12 cellular contexts compared by ENCODE assay signal in genomic region chr1:161506336-161507223, GRCh38. TPM values are rescaled to one million over a fixed set of nuclear protein-coding genes. Genes with fewer than 3 reads are reported as not detected.
A peak's percentile ranks its signal among the peaks of the same experiment; 100 is the strongest.
DNase-seq lines count a peak whose midpoint lies in the region; ATAC-seq and TF ChIP-seq lines count a peak whose summit lies in the region.
"Had no signal": no experiment of that assay in that cellular context is flagged by ENCODE, and none has a peak within 500 bp of the region (broad histone marks: within the 10 kb centered on the region; RNA-seq: fewer than 3 reads in every experiment).

No MANE protein-coding gene starts in this region.

- peaks cover 13 to 36% of the 10 kb centered on the region in 2 donors for H3K4me1 Mint-ChIP-seq in natural killer cell treated with Interleukin-12 subunit alpha and Interleukin-12 subunit beta and Interleukin-15 and Interleukin-18, amount 100 ng/mL, for 72 hours (ENCODE audit: low read depth in 2 of 2)
- H3K4me1 Mint-ChIP-seq in endodermal cell: peaks cover 16% of the 10 kb centered on the region
- peaks cover 11% of the 10 kb centered on the region for H3K4me1 Mint-ChIP-seq in activated T-cell treated with anti-CD3 and anti-CD28 coated beads, Interleukin-2, amount 50 U/mL, for 24 hours (ENCODE audit: low read depth)

- H3K4me1 ChIP-seq in endodermal cell (ENCODE audit: control insufficient read depth, insufficient read depth, low read length): no peaks in the 10 kb centered on the region
- H3K4me1 ChIP-seq: ascending aorta had no signal

- no peaks in the 10 kb centered on the region for H3K9me3 Mint-ChIP-seq in natural killer cell treated with Interleukin-12 subunit alpha and Interleukin-12 subunit beta and Interleukin-15 and Interleukin-18, amount 100 ng/mL, for 72 hours
- H3K9me3 Mint-ChIP-seq in endodermal cell: no peaks in the 10 kb centered on the region
- no peaks in the 10 kb centered on the region for H3K9me3 Mint-ChIP-seq in activated T-cell treated with anti-CD3 and anti-CD28 coated beads, Interleukin-2, amount 50 U/mL, for 24 hours

- H3K4me3 ChIP-seq in endodermal cell (ENCODE audit: low read length): no peak overlapping the region

- H3K27me3 Mint-ChIP-seq in natural killer cell treated with Interleukin-12 subunit alpha and Interleukin-12 subunit beta and Interleukin-15 and Interleukin-18, amount 100 ng/mL, for 72 hours: no peaks in the 10 kb centered on the region
- H3K27me3 Mint-ChIP-seq in endodermal cell (ENCODE audit: insufficient read depth): peaks cover 8% of the 10 kb centered on the region
- peaks cover 32% of the 10 kb centered on the region for H3K27me3 Mint-ChIP-seq in activated T-cell treated with anti-CD3 and anti-CD28 coated beads, Interleukin-2, amount 50 U/mL, for 24 hours

- no peak overlapping the region for H3K9ac ChIP-seq in endodermal cell (ENCODE audit: extremely low read depth, low read length, poor library complexity, severe bottlenecking)

- WGBS in endodermal cell (ENCODE audit: insufficient coverage in 1 of 2, insufficient read length in 1 of 2), 2 experiments: 75 to 83% methylated on average over 1 to 11 of the region's 15 CpGs

- peak overlapping the region; percentile 27 for H3K4me3 Mint-ChIP-seq in natural killer cell treated with Interleukin-12 subunit alpha and Interleukin-12 subunit beta and Interleukin-15 and Interleukin-18, amount 100 ng/mL, for 72 hours
- no peak overlapping the region for H3K4me3 Mint-ChIP-seq in endodermal cell
- H3K4me3 Mint-ChIP-seq in activated T-cell treated with anti-CD3 and anti-CD28 coated beads, Interleukin-2, amount 50 U/mL, for 24 hours: no peak overlapping the region

- H3K9me3 ChIP-seq in endodermal cell (ENCODE audit: control insufficient read depth, low read length): no peaks in the 10 kb centered on the region
- H3K9me3 ChIP-seq: ascending aorta had no signal

- H3K27ac ChIP-seq in endodermal cell (ENCODE audit: low read depth, low read length): no peak overlapping the region
- H3K27ac ChIP-seq: ascending aorta had no signal

- DNase-seq in CD1c-positive myeloid dendritic cell (ENCODE audit: extremely low spot score) (peak; percentile 93), NCI-H69 (lab: John Stamatoyannopoulos, UW) (peak; percentile 14), G401 (ENCODE audit: low spot score) (no peak), endodermal cell (no peak), anterior cingulate cortex (lab: John Stamatoyannopoulos, UW) (no peak)
- peak; percentile 81 for DNase-seq in natural killer cell treated with Interleukin-12 subunit alpha and Interleukin-12 subunit beta and Interleukin-15 and Interleukin-18, amount 100 ng/mL, for 72 hours (ENCODE audit: low spot score)
- no peak for DNase-seq in activated T-cell treated with anti-CD3 and anti-CD28 coated beads, Interleukin-2, amount 50 U/mL, for 24 hours
- DNase-seq: DND-41, midbrain, T-helper 1 cell had no signal

- H3K36me3 ChIP-seq in endodermal cell (ENCODE audit: control insufficient read depth, insufficient read depth, low read length): no peaks in the 10 kb centered on the region
- H3K36me3 ChIP-seq: ascending aorta had no signal

- in situ Hi-C loops in G401 (cut with HindIII; ENCODE audit: low sequenced_read_pairs): no loop called here

- ATAC-seq in esophagus mucosa: peak; percentile 59
- ATAC-seq in natural killer cell treated with Interleukin-12 subunit alpha and Interleukin-12 subunit beta and Interleukin-15 and Interleukin-18, amount 100 ng/mL, for 72 hours: peak; percentile 59 to 89

- H3K27ac Mint-ChIP-seq in natural killer cell treated with Interleukin-12 subunit alpha and Interleukin-12 subunit beta and Interleukin-15 and Interleukin-18, amount 100 ng/mL, for 72 hours: peak overlapping the region in 1 of 2 donors; percentile 88
- no peak overlapping the region for H3K27ac Mint-ChIP-seq in endodermal cell
- no peak overlapping the region for H3K27ac Mint-ChIP-seq in activated T-cell treated with anti-CD3 and anti-CD28 coated beads, Interleukin-2, amount 50 U/mL, for 24 hours

- no peak for TF ChIP-seq CTCF in endodermal cell (conservative IDR thresholded peaks at IDR 0.05)

- no peaks in the 10 kb centered on the region for H3K36me3 Mint-ChIP-seq in natural killer cell treated with Interleukin-12 subunit alpha and Interleukin-12 subunit beta and Interleukin-15 and Interleukin-18, amount 100 ng/mL, for 72 hours
- no peaks in the 10 kb centered on the region for H3K36me3 Mint-ChIP-seq in endodermal cell (ENCODE audit: low read depth)
- no peaks in the 10 kb centered on the region for H3K36me3 Mint-ChIP-seq in activated T-cell treated with anti-CD3 and anti-CD28 coated beads, Interleukin-2, amount 50 U/mL, for 24 hours (ENCODE audit: low read depth)

- no peaks in the 10 kb centered on the region for H3K27me3 ChIP-seq in endodermal cell (ENCODE audit: control insufficient read depth, insufficient read depth, low read length, poor library complexity, severe bottlenecking)
- H3K27me3 ChIP-seq: ascending aorta had no signal

RNA-seq across cellular contexts. Expression of gene FCGR2A, which starts 1.3 kb away (rescaled TPM):
- total RNA-seq in esophagus mucosa (3.1 TPM), endodermal cell (not detected)
- 1 to 10 TPM in 1 of 2 donors, under 1 TPM in 1; 0.86 to 1.5 TPM for total RNA-seq in natural killer cell treated with Interleukin-12 subunit alpha and Interleukin-12 subunit beta and Interleukin-15 and Interleukin-18, amount 100 ng/mL, for 72 hours
- total RNA-seq in G401 (2014; rRNA removed; shearing (Covaris generic)): 0.07 TPM in 1 of 2 replicates, not detected in the other
- 0.32 TPM for polyA plus RNA-seq in endodermal cell (2013, experiment 1 of 2)
- polyA plus RNA-seq in endodermal cell (2013, experiment 2 of 2): 0.66 TPM

RNA-seq across cellular contexts. Expression of gene HSPA6, which starts 17.8 kb away (rescaled TPM):
- total RNA-seq in esophagus mucosa (1.4 TPM), endodermal cell (not detected)
- 1 to 10 TPM; 3.3 to 5.9 TPM for total RNA-seq in natural killer cell treated with Interleukin-12 subunit alpha and Interleukin-12 subunit beta and Interleukin-15 and Interleukin-18, amount 100 ng/mL, for 72 hours
- 0.06 and 1.1 TPM in 2 replicates for total RNA-seq in G401 (2014; rRNA removed; shearing (Covaris generic))
- polyA plus RNA-seq in endodermal cell (2013, experiment 1 of 2): 0.68 TPM
- 0.83 TPM for polyA plus RNA-seq in endodermal cell (2013, experiment 2 of 2)

RNA-seq across cellular contexts. Expression of gene FCGR3A, which starts 43.0 kb away (rescaled TPM):
- total RNA-seq in esophagus mucosa (1.00 TPM), endodermal cell (not detected)
- total RNA-seq in natural killer cell treated with Interleukin-12 subunit alpha and Interleukin-12 subunit beta and Interleukin-15 and Interleukin-18, amount 100 ng/mL, for 72 hours: 100 to 1,000 TPM in 1 of 2 donors, 10 to 100 TPM in 1; 34.5 to 150 TPM
- not detected in 2 replicates for total RNA-seq in G401 (2014; rRNA removed; shearing (Covaris generic))
- not detected for polyA plus RNA-seq in endodermal cell (2013, experiment 1 of 2)
- polyA plus RNA-seq in endodermal cell (2013, experiment 2 of 2): not detected

Comparison
In these comparisons a context has a peak if more than half of its experiments do, and no peak if none do; other contexts are left out.
1. DNase-seq: peak in CD1c-positive myeloid dendritic cell (single experiment), NCI-H69 (single experiment) and natural killer cell treated with Interleukin-12 subunit alpha and Interleukin-12 subunit beta and Interleukin-15 and Interleukin-18, amount 100 ng/mL, for 72 hours (single experiment); none in G401 (single experiment), endodermal cell (single experiment), activated T-cell treated with anti-CD3 and anti-CD28 coated beads, Interleukin-2, amount 50 U/mL, for 24 hours (single experiment) and anterior cingulate cortex (0 of 58).
2. RNA of gene FCGR3A, which starts 43.0 kb away (total RNA-seq): 34.5 to 150 TPM in natural killer cell treated with Interleukin-12 subunit alpha and Interleukin-12 subunit beta and Interleukin-15 and Interleukin-18, amount 100 ng/mL, for 72 hours; 1.00 TPM in esophagus mucosa (single experiment), not detected in G401 and not detected in endodermal cell; every median in the first group is over 10 times any median in the second.